ENCODE assay signal across 8 cellular contexts in the genomic region with DNA sequence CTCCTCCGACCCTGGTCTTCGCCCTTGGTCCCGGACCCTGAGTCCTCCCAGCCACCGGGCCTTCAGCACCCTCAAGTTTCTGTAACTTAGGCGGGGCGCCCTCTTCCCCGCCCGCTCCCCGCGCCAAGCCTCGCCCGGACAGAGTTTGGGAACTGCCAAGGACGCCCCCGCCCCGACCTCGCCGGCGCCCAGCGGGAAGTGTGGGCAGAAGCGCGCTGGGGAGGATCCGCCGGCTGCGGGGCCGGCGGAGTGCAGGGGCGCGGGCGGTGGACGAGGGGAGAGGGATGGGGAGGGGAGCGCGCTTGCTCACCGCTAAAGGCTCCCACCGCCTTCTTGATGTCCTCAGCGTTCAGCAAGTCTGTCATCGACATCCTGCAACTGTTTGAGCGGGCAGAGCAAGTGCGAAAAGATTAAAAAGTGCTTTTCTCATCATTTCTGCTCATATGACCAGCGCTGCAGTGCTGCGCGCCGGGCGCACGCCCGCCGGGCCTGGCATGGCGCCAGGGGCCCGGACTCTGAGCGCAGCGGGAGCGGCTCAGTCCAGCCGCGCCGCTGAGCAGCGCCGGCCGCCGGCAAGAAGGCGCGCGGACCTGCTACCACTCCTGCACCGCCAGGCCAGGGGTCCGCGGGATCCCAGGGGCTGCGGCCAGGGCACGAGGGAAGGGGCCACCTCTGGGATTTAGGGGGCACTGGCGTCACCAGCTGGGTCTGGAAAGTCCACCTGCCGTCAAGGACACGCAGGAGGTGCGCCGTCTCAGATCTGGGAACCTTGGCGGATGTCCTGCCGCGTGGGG. TPM values are rescaled to one million over a fixed set of nuclear protein-coding genes. Genes with fewer than 3 reads are reported as not detected.
A peak's percentile ranks its signal among the peaks of the same experiment; 100 is the strongest.
DNase-seq lines count a peak whose midpoint lies in the region; ATAC-seq and TF ChIP-seq lines count a peak whose summit lies in the region.

A gene with protein sequence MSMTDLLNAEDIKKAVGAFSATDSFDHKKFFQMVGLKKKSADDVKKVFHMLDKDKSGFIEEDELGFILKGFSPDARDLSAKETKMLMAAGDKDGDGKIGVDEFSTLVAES (minus strand): TSS at position 401 of the 794 bp plus-strand sequence. CDS start 30 bp downstream, at position 371.

- intact Hi-C loops in breast epithelium (cut with DNase I; ENCODE audit: low total_unique reads) (no loop called here), lower lobe of right lung (cut with DNase I) (no loop called here)

- TF ChIP-seq CTCF in breast epithelium (IDR thresholded peaks at IDR 0.05) (no peak), lower lobe of right lung (IDR thresholded peaks at IDR 0.05) (no peak)

- peaks cover 0 to 66% of the 10 kb centered on the region in 2 donors for H3K27me3 ChIP-seq in breast epithelium
- peaks cover 73% of the 10 kb centered on the region for H3K27me3 ChIP-seq in lower lobe of right lung (ENCODE audit: low read depth)

- no peak for TF ChIP-seq POLR2A in breast epithelium (IDR thresholded peaks at IDR 0.05)

- H3K4me3 ChIP-seq in breast epithelium: peak within 1 kb of the TSS; percentile 8 to 57 (median 36)
- peak within 1 kb of the TSS; percentile 39 for H3K4me3 ChIP-seq in lower lobe of right lung

- peak; percentile 82 to 85 for ATAC-seq in lower lobe of right lung
- no peak for ATAC-seq in HG02678 (IDR thresholded peaks at IDR 0.05; ENCODE audit: unreplicated experiment)

- DNase-seq in stimulated activated CD4-positive, alpha-beta T cell treated with anti-CD3 and anti-CD28 coated beads, Interleukin-1b, Interleukin-23, amount 100 ng/mL, for 48 hours: peak; percentile 8
- no peak for DNase-seq in stimulated activated CD4-positive, alpha-beta T cell treated with anti-CD3 and anti-CD28 coated beads, Interleukin-4, amount 100 ng/mL, for 24 hours
- DNase-seq in breast epithelium (ENCODE audit: low spot score in 2 of 2) (no peak), lower lobe of right lung (peak; percentile 50), ecto neural progenitor cell (ENCODE audit: low spot score) (no peak), DMS114 treated with DMSO at 0.1 percent for 48 hours (lab: John Stamatoyannopoulos, UW; ENCODE audit: unreplicated experiment) (no peak), GF-D8 (lab: John Stamatoyannopoulos, UW) (no peak)

- H3K9me3 ChIP-seq in breast epithelium (no peaks in the 10 kb centered on the region), lower lobe of right lung (no peaks in the 10 kb centered on the region)

- H3K4me1 ChIP-seq in breast epithelium (peaks cover 4 to 9% of the 10 kb centered on the region in 2 donors), lower lobe of right lung (peaks cover 14% of the 10 kb centered on the region)

- H3K27ac ChIP-seq in breast epithelium (no peak within 1 kb of the TSS), lower lobe of right lung (no peak within 1 kb of the TSS)

- H3K36me3 ChIP-seq in breast epithelium (no peaks in the 10 kb centered on the region), lower lobe of right lung (no peaks in the 10 kb centered on the region)

RNA-seq across cellular contexts. Expression of the gene that starts here (rescaled TPM):
- 1 to 10 TPM in 1 of 3 donors, not detected in 2; 1.8 TPM for total RNA-seq in breast epithelium
- total RNA-seq in lower lobe of right lung: 4.5 TPM

Comparison
In these comparisons a context has a peak if more than half of its experiments do, and no peak if none do; other contexts are left out.
1. DNase-seq: peak in stimulated activated CD4-positive, alpha-beta T cell treated with anti-CD3 and anti-CD28 coated beads, Interleukin-1b, Interleukin-23, amount 100 ng/mL, for 48 hours (single experiment) and lower lobe of right lung (single experiment); none in stimulated activated CD4-positive, alpha-beta T cell treated with anti-CD3 and anti-CD28 coated beads, Interleukin-4, amount 100 ng/mL, for 24 hours (single experiment), breast epithelium (0 of 2), ecto neural progenitor cell (single experiment), DMS114 treated with DMSO at 0.1 percent for 48 hours (single experiment) and GF-D8 (single experiment).